ENCODE assay signal across 1 cellular context in genomic region chr14:65689070-65689469, GRCh38.
TF ChIP-seq lines count a peak whose summit lies in the region.

No MANE protein-coding gene starts in this region.

TF ChIP-seq in HepG2, 621 proteins besides CTCF, POLR2A, EP300 and RAD21 (continued from another document):
- no peak for TF ChIP-seq NFAT5 (CRISPR knock-in tag; IDR thresholded peaks at IDR 0.05)
TF ChIP-seq in HepG2: peak in this region for 1.
